25 cellular contexts compared by ENCODE assay signal in the genomic region with DNA sequence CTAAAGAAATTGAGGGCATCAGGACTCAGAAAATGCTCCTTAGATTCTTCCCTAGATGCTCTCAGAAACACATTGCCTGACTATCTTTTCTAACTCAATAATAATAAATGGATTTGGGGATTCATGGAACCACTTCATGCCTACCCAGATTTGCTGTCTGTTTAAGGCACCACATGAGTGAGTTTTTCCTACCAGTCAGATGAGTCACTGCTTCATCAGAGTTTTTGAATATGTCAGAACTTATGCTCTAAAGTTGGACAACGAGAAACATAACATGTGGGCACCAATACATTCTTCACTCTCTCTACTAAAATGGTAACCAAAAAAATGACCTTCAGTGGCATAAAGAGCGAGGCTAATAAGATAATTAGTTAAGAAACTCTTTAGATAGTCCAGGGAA.
A peak's percentile ranks its signal among the peaks of the same experiment; 100 is the strongest.
DNase-seq lines count a peak whose midpoint lies in the region; FAIRE-seq and TF ChIP-seq lines count a peak whose summit lies in the region.
"Had no signal": no experiment of that assay in that cellular context is flagged by ENCODE, and none has a peak within 500 bp of the region (broad histone marks: within the 10 kb centered on the region; RNA-seq: fewer than 3 reads in every experiment).

No MANE protein-coding gene starts in this region.

- H3K36me3 ChIP-seq in ACC112 (ENCODE audit: insufficient read depth, low read length) (no peaks in the 10 kb centered on the region), astrocyte (ENCODE audit: insufficient read depth, low read length) (no peaks in the 10 kb centered on the region), transverse colon (no peaks in the 10 kb centered on the region)
- H3K36me3 ChIP-seq: BE2C had no signal

- TF ChIP-seq POLR2A in transverse colon (IDR thresholded peaks at IDR 0.05), result no peak

- 73 to 80% methylated on average over 2 of the region's 2 CpGs for WGBS in transverse colon (ENCODE audit: low coverage in 1 of 2), 2 donors

- H2AFZ ChIP-seq in ACC112 (ENCODE audit: low read length, unreplicated experiment) (peak overlapping the region; percentile 31), astrocyte (ENCODE audit: low read depth, low read length) (no peak overlapping the region)

- H3K9me3 Mint-ChIP-seq in astrocyte (ENCODE audit: unreplicated experiment), result no peaks in the 10 kb centered on the region
- H3K9me3 Mint-ChIP-seq: brain; stimulated activated naive B cell treated with anti-CD40 and anti-IgM and Interleukin-4, amounts not matched to agents 10 μg/mL and 1 μg/mL and 100 μg/mL, for 72 hours had no signal

- no peak overlapping the region for H3K4me2 ChIP-seq in astrocyte (ENCODE audit: low read length)

- H3K27me3 ChIP-seq in ACC112 (ENCODE audit: insufficient read depth, low read length) (no peaks in the 10 kb centered on the region), astrocyte (ENCODE audit: insufficient read depth, low read length) (no peaks in the 10 kb centered on the region), transverse colon (no peaks in the 10 kb centered on the region)
- H3K27me3 ChIP-seq: BE2C had no signal

- peak; percentile 38 for DNase-seq in LHCN-M2 (ENCODE audit: low read depth)
- DNase-seq in astrocyte (ENCODE audit: low read depth), result peak; percentile 45
- peak; percentile 20 for DNase-seq in fibroblast of the aortic adventitia (ENCODE audit: low read depth)
- DNase-seq in HT-29 (ENCODE audit: low spot score), result no peak
- DNase-seq in NCI-H524 (lab: John Stamatoyannopoulos, UW), result no peak
- DNase-seq in transverse colon, result no peak
- DNase-seq in NCI-H2107 treated with DMSO at 0.1 percent for 48 hours (lab: John Stamatoyannopoulos, UW; ENCODE audit: unreplicated experiment), result no peak
- DNase-seq: 8988T; activated CD4-positive, alpha-beta T cell treated with anti-CD3 and anti-CD28 coated beads for 4 hours; activated effector memory CD4-positive, alpha-beta T cell treated with anti-CD3 and anti-CD28 coated beads, Interleukin-2, amount 50 U/mL, for 16 hours; activated naive CD8-positive, alpha-beta T cell treated with anti-CD3 and anti-CD28 coated beads for 36 hours; BE2C; CD8-positive, alpha-beta memory T cell; left colon; NCI-H2081 treated with DMSO at 0.1 percent for 48 hours; NCI-H345; NCI-H748 treated with DMSO at 0.1 percent for 48 hours; posterior cingulate gyrus; stimulated activated CD4-positive, alpha-beta T cell treated with anti-CD3 and anti-CD28 coated beads, Interleukin-15, amount 100 ng/mL, for 24 hours; stimulated activated naive B cell treated with anti-CD40 and anti-IgM and Interleukin-4, amounts not matched to agents 10 μg/mL and 1 μg/mL and 100 μg/mL, for 72 hours had no signal

- H3K79me2 ChIP-seq in ACC112 (ENCODE audit: control insufficient read depth, insufficient read depth, low read length, unreplicated experiment) (no peaks in the 10 kb centered on the region), astrocyte (ENCODE audit: insufficient read depth, low read length) (no peaks in the 10 kb centered on the region)

- FAIRE-seq in astrocyte (lab: Jason Lieb, UNC), result no peak
- FAIRE-seq: frontal cortex, urothelium cell line had no signal

- no peak overlapping the region for H3K9ac ChIP-seq in astrocyte (ENCODE audit: low read length)

- H3K36me3 Mint-ChIP-seq in astrocyte (ENCODE audit: low read depth, unreplicated experiment), result no peaks in the 10 kb centered on the region
- H3K36me3 Mint-ChIP-seq: activated naive CD8-positive, alpha-beta T cell treated with anti-CD3 and anti-CD28 coated beads for 36 hours; brain; CD8-positive, alpha-beta memory T cell; stimulated activated naive B cell treated with anti-CD40 and anti-IgM and Interleukin-4, amounts not matched to agents 10 μg/mL and 1 μg/mL and 100 μg/mL, for 72 hours had no signal

- in situ Hi-C loops in transverse colon (cut with MboI; ENCODE audit: low pct_ligation_motif_present in 1 of 4, low pct_unique_long_range_greater_than_20kb in 1 of 4, low sequenced_read_pairs in 3 of 4), result no loop called here

- no peak overlapping the region for H3K4me3 Mint-ChIP-seq in astrocyte (ENCODE audit: unreplicated experiment)
- H3K4me3 Mint-ChIP-seq: activated naive CD8-positive, alpha-beta T cell treated with anti-CD3 and anti-CD28 coated beads for 36 hours; brain; CD8-positive, alpha-beta memory T cell; stimulated activated naive B cell treated with anti-CD40 and anti-IgM and Interleukin-4, amounts not matched to agents 10 μg/mL and 1 μg/mL and 100 μg/mL, for 72 hours had no signal

- H3K27ac ChIP-seq in ACC112 (ENCODE audit: low read depth, low read length) (no peak overlapping the region), astrocyte (ENCODE audit: low read depth, low read length) (no peak overlapping the region), transverse colon (no peak overlapping the region)
- H3K27ac ChIP-seq: epithelial cell of prostate had no signal

- no peaks in the 10 kb centered on the region for H3K9me3 ChIP-seq in astrocyte (ENCODE audit: insufficient read depth, low read depth, low read length)
- no peaks in the 10 kb centered on the region for H3K9me3 ChIP-seq in transverse colon
- H3K9me3 ChIP-seq: BE2C had no signal

- TF ChIP-seq EP300 in transverse colon (IDR thresholded peaks at IDR 0.05; ENCODE audit: low read depth), result no peak

- peaks cover 4% of the 10 kb centered on the region for H3K4me1 ChIP-seq in ACC112 (ENCODE audit: control insufficient read depth, insufficient read depth, low read length, unreplicated experiment)
- H3K4me1 ChIP-seq in astrocyte (ENCODE audit: insufficient read depth, low read length), result peaks cover 4% of the 10 kb centered on the region
- no peaks in the 10 kb centered on the region for H3K4me1 ChIP-seq in transverse colon

- H3K4me1 Mint-ChIP-seq in astrocyte (ENCODE audit: low read depth, unreplicated experiment), result peaks cover 12% of the 10 kb centered on the region
- H3K4me1 Mint-ChIP-seq: activated naive CD8-positive, alpha-beta T cell treated with anti-CD3 and anti-CD28 coated beads for 36 hours; CD8-positive, alpha-beta memory T cell; stimulated activated naive B cell treated with anti-CD40 and anti-IgM and Interleukin-4, amounts not matched to agents 10 μg/mL and 1 μg/mL and 100 μg/mL, for 72 hours had no signal

- H4K20me1 ChIP-seq in astrocyte (ENCODE audit: insufficient read depth, low read length), result no peaks in the 10 kb centered on the region

- H3K27ac Mint-ChIP-seq in astrocyte (ENCODE audit: unreplicated experiment), result no peak overlapping the region
- H3K27ac Mint-ChIP-seq: activated naive CD8-positive, alpha-beta T cell treated with anti-CD3 and anti-CD28 coated beads for 36 hours; brain; CD8-positive, alpha-beta memory T cell; stimulated activated naive B cell treated with anti-CD40 and anti-IgM and Interleukin-4, amounts not matched to agents 10 μg/mL and 1 μg/mL and 100 μg/mL, for 72 hours had no signal

- TF ChIP-seq CTCF in astrocyte (IDR thresholded peaks at IDR 0.05; ENCODE audit: insufficient read depth, low read depth, low read length), result no peak
- TF ChIP-seq CTCF in fibroblast of the aortic adventitia (IDR thresholded peaks at IDR 0.05; ENCODE audit: insufficient read depth, low read length), result no peak
- no peak for TF ChIP-seq CTCF in transverse colon (IDR thresholded peaks at IDR 0.05)

- peaks cover 2% of the 10 kb centered on the region for H3K27me3 Mint-ChIP-seq in astrocyte (ENCODE audit: low read depth, unreplicated experiment)
- H3K27me3 Mint-ChIP-seq: activated naive CD8-positive, alpha-beta T cell treated with anti-CD3 and anti-CD28 coated beads for 36 hours; brain; CD8-positive, alpha-beta memory T cell; stimulated activated naive B cell treated with anti-CD40 and anti-IgM and Interleukin-4, amounts not matched to agents 10 μg/mL and 1 μg/mL and 100 μg/mL, for 72 hours had no signal

- H3K4me3 ChIP-seq in ACC112 (ENCODE audit: low read depth, low read length), result no peak overlapping the region
- no peak overlapping the region for H3K4me3 ChIP-seq in astrocyte (ENCODE audit: insufficient read depth, low read depth, low read length)
- no peak overlapping the region for H3K4me3 ChIP-seq in fibroblast of the aortic adventitia (ENCODE audit: low read depth, low read length)
- no peak overlapping the region for H3K4me3 ChIP-seq in transverse colon

- intact Hi-C loops in transverse colon (cut with DNase I; ENCODE audit: low total_unique reads), result no loop called here

Comparison
In these comparisons a context has a peak if more than half of its experiments do, and no peak if none do; other contexts are left out.
1. DNase-seq: peak in LHCN-M2 (single experiment), astrocyte (single experiment) and fibroblast of the aortic adventitia (single experiment); none in HT-29 (single experiment), NCI-H524 (0 of 2), transverse colon (single experiment) and NCI-H2107 treated with DMSO at 0.1 percent for 48 hours (single experiment).